1 cellular context compared by ENCODE assay signal in genomic region chr11:120096756-120097191, GRCh38.
A peak's percentile ranks its signal among the peaks of the same experiment; 100 is the strongest.
TF ChIP-seq lines count a peak whose summit lies in the region.

No MANE protein-coding gene starts in this region.

TF ChIP-seq in HEK293, 187 proteins besides CTCF, POLR2A, EP300 and RAD21 (continued from another document):
- no peak for TF ChIP-seq ZBTB11 (tag by site-specific recombination; conservative IDR thresholded peaks at IDR 0.05; ENCODE audit: low read depth)
- no peak for TF ChIP-seq ZSCAN16 (tag by site-specific recombination; IDR thresholded peaks at IDR 0.05)
- peak; percentile 92 for TF ChIP-seq ZIC2 (tag by site-specific recombination; IDR thresholded peaks at IDR 0.05)
- TF ChIP-seq MYNN (tag by site-specific recombination; IDR thresholded peaks at IDR 0.05; ENCODE audit: borderline replicate concordance) = no peak
- no peak for TF ChIP-seq ZNF335 (tag by site-specific recombination; conservative IDR thresholded peaks at IDR 0.05)
- TF ChIP-seq ZSCAN18 (tag by site-specific recombination; IDR thresholded peaks at IDR 0.05) = no peak
- TF ChIP-seq KLF10 (tag by site-specific recombination; IDR thresholded peaks at IDR 0.05) = no peak
- no peak for TF ChIP-seq HOXA7 (CRISPR knock-in tag; IDR thresholded peaks at IDR 0.05; ENCODE audit: borderline replicate concordance)
- peak; percentile 51 for TF ChIP-seq ZFHX2 (tag by site-specific recombination; conservative IDR thresholded peaks at IDR 0.05)
- TF ChIP-seq ZBTB17 (tag by site-specific recombination; IDR thresholded peaks at IDR 0.05) = 0 out of 2 replicates have a peak, but pooled peaks have one; percentile 24
- TF ChIP-seq ZNF692 (tag by site-specific recombination; IDR thresholded peaks at IDR 0.05) = no peak
- peak; percentile 44; the same call in 1 of the 2 replicates for TF ChIP-seq SP7 (tag by site-specific recombination; IDR thresholded peaks at IDR 0.05)
- no peak for TF ChIP-seq ZNF174 (tag by site-specific recombination; IDR thresholded peaks at IDR 0.05)
- TF ChIP-seq ZNF596 (tag by site-specific recombination; IDR thresholded peaks at IDR 0.05) = no peak
- TF ChIP-seq ZSCAN30 (tag by site-specific recombination; IDR thresholded peaks at IDR 0.05) = no peak
- TF ChIP-seq ZNF514 (tag by site-specific recombination; IDR thresholded peaks at IDR 0.05) = no peak
- TF ChIP-seq ZNF341 (tag by site-specific recombination; IDR thresholded peaks at IDR 0.05; ENCODE audit: low read depth) = no peak
- TF ChIP-seq ZNF600 (tag by site-specific recombination; IDR thresholded peaks at IDR 0.05) = peak; percentile 47; the same call in 1 of the 2 replicates
- no peak for TF ChIP-seq ZNF639 (tag by site-specific recombination; IDR thresholded peaks at IDR 0.05)
- no peak for TF ChIP-seq ZNF843 (tag by site-specific recombination; IDR thresholded peaks at IDR 0.05)
- TF ChIP-seq ZNF362 (tag by site-specific recombination; IDR thresholded peaks at IDR 0.05) = no peak
- no peak for TF ChIP-seq ZNF24 (tag by site-specific recombination; IDR thresholded peaks at IDR 0.05)
- no peak for TF ChIP-seq ZNF148 (tag by site-specific recombination; IDR thresholded peaks at IDR 0.05; ENCODE audit: borderline replicate concordance)
- no peak for TF ChIP-seq ZNF248 (tag by site-specific recombination; IDR thresholded peaks at IDR 0.05)
- TF ChIP-seq ZNF311 (tag by site-specific recombination; IDR thresholded peaks at IDR 0.05; ENCODE audit: borderline replicate concordance) = no peak
- TF ChIP-seq ZNF398 (tag by site-specific recombination; IDR thresholded peaks at IDR 0.05) = peak; percentile 57
- peak; percentile 59; the same call in 1 of the 2 replicates for TF ChIP-seq ZNF76 (tag by site-specific recombination; IDR thresholded peaks at IDR 0.05; ENCODE audit: borderline replicate concordance, low read depth)
- peak; percentile 72 for TF ChIP-seq ZBTB8A (tag by site-specific recombination; IDR thresholded peaks at IDR 0.05)
- no peak for TF ChIP-seq ZNF366 (tag by site-specific recombination; conservative IDR thresholded peaks at IDR 0.05)
- no peak for TF ChIP-seq ZNF654 (tag by site-specific recombination; IDR thresholded peaks at IDR 0.05; ENCODE audit: low read depth)
- peak; percentile 56 for TF ChIP-seq OSR2 (tag by site-specific recombination; IDR thresholded peaks at IDR 0.05)
- no peak for TF ChIP-seq KLF17 (tag by site-specific recombination; IDR thresholded peaks at IDR 0.05)
- peak; percentile 56; the same call in 1 of the 2 replicates for TF ChIP-seq EGR2 (tag by site-specific recombination; IDR thresholded peaks at IDR 0.05; ENCODE audit: low read depth)
- TF ChIP-seq ZNF211 (tag by site-specific recombination; IDR thresholded peaks at IDR 0.05; ENCODE audit: low read depth) = no peak
